ENCODE assay signal across 15 cellular contexts in genomic region chr5:149605354-149605997, GRCh38. TPM values are rescaled to one million over a fixed set of nuclear protein-coding genes. Genes with fewer than 3 reads are reported as not detected.
DNase-seq lines count a peak whose midpoint lies in the region; FAIRE-seq and TF ChIP-seq lines count a peak whose summit lies in the region.
"Had no signal": no experiment of that assay in that cellular context is flagged by ENCODE, and none has a peak within 500 bp of the region (broad histone marks: within the 10 kb centered on the region; RNA-seq: fewer than 3 reads in every experiment).

No MANE protein-coding gene starts in this region.

- H3K27ac ChIP-seq in breast epithelium (peak overlapping the region in 1 of 2 donors; percentile 14), SU-DHL-6 (ENCODE audit: low read depth, low read length) (peak overlapping the region; percentile 58), transverse colon (peak overlapping the region; percentile 60 to 75 (median 64)), kidney (ENCODE audit: low read depth in 2 of 2, low read length in 2 of 2) (no peak overlapping the region)
- H3K27ac ChIP-seq: cardiac muscle cell, KMS-11 had no signal

- no peak overlapping the region for H3K4me3 ChIP-seq in breast epithelium
- H3K4me3 ChIP-seq in SU-DHL-6 (ENCODE audit: insufficient read depth, low read length, poor library complexity, severe bottlenecking) = no peak overlapping the region
- no peak overlapping the region for H3K4me3 ChIP-seq in transverse colon
- no peak overlapping the region for H3K4me3 ChIP-seq in kidney (ENCODE audit: low read length in 2 of 2)
- H3K4me3 ChIP-seq: cardiac muscle cell, left lung had no signal

- H3K36me3 Mint-ChIP-seq in MCF 10A (ENCODE audit: insufficient read depth, unreplicated experiment) = peaks cover 26% of the 10 kb centered on the region
- no peaks in the 10 kb centered on the region for H3K36me3 Mint-ChIP-seq in immature natural killer cell
- H3K36me3 Mint-ChIP-seq: activated naive CD4-positive, alpha-beta T cell treated with anti-CD3 and anti-CD28 coated beads, Interleukin-2, amount 50 U/mL, for 72 hours had no signal

- 0 out of 2 replicates have a peak, but pooled peaks cover 5% of the 10 kb centered on the region for H3F3A ChIP-seq in SU-DHL-6 (ENCODE audit: insufficient read depth)

- no peaks in the 10 kb centered on the region for H4K20me1 ChIP-seq in SU-DHL-6 (ENCODE audit: low read depth, low read length)

- H3K79me2 ChIP-seq in SU-DHL-6 (ENCODE audit: insufficient read depth, low read length) = no peaks in the 10 kb centered on the region

- H3K27ac Mint-ChIP-seq in MCF 10A (ENCODE audit: low read depth, unreplicated experiment) (peak overlapping the region; percentile 91), immature natural killer cell (peak overlapping the region in 3 of 6 donors; percentile 6 to 75 (median 15))
- H3K27ac Mint-ChIP-seq: activated naive CD4-positive, alpha-beta T cell treated with anti-CD3 and anti-CD28 coated beads, Interleukin-2, amount 50 U/mL, for 72 hours had no signal

- TF ChIP-seq CTCF in MCF 10A (IDR thresholded peaks at IDR 0.05; ENCODE audit: unreplicated experiment) = no peak
- no peak for TF ChIP-seq CTCF in breast epithelium (IDR thresholded peaks at IDR 0.05)
- no peak for TF ChIP-seq CTCF in SU-DHL-6 (IDR thresholded peaks at IDR 0.05; ENCODE audit: insufficient read depth, low read length, poor library complexity, severe bottlenecking)
- TF ChIP-seq CTCF in transverse colon (IDR thresholded peaks at IDR 0.05) = no peak
- no peak for TF ChIP-seq CTCF in kidney (IDR thresholded peaks at IDR 0.05; ENCODE audit: borderline replicate concordance, extremely low read depth, insufficient read depth)

- H3K27me3 Mint-ChIP-seq in MCF 10A (ENCODE audit: insufficient read depth, unreplicated experiment) = no peaks in the 10 kb centered on the region
- H3K27me3 Mint-ChIP-seq in immature natural killer cell (ENCODE audit: low read depth in 3 of 3) = peaks cover 0 to 5% (median 2%) of the 10 kb centered on the region in 3 donors

- H2AFZ ChIP-seq in SU-DHL-6 (ENCODE audit: low read depth, low read length, severe bottlenecking) = no peak overlapping the region

- no peak for FAIRE-seq in kidney (lab: Jason Lieb, UNC)

- H3K9me3 ChIP-seq in breast epithelium = no peaks in the 10 kb centered on the region
- no peaks in the 10 kb centered on the region for H3K9me3 ChIP-seq in SU-DHL-6 (ENCODE audit: insufficient read depth, low read length)
- no peaks in the 10 kb centered on the region for H3K9me3 ChIP-seq in transverse colon
- H3K9me3 ChIP-seq in kidney (ENCODE audit: control insufficient read depth in 1 of 2, low read length in 2 of 2) = no peaks in the 10 kb centered on the region
- H3K9me3 ChIP-seq: left lung had no signal

- CTCF ChIA-PET in MCF 10A (lab: Yijun Ruan, JAX) = interaction anchor here (0.5 to 4.6 kb wide), 16 partner anchors 10 to 1129 kb away, joined by 3 to 56 read pairs (median 4); partner anchors contain the start of gene ARHGEF37

- H3K9ac ChIP-seq in SU-DHL-6 (ENCODE audit: low read length) (no peak overlapping the region), kidney (ENCODE audit: low read length in 2 of 2) (no peak overlapping the region)
- H3K9ac ChIP-seq: KMS-11 had no signal

- in situ Hi-C loops in transverse colon (cut with MboI; ENCODE audit: low pct_ligation_motif_present in 1 of 4, low pct_unique_long_range_greater_than_20kb in 1 of 4, low sequenced_read_pairs in 3 of 4) = no loop called here

- peaks cover 48% of the 10 kb centered on the region for H3K4me1 Mint-ChIP-seq in MCF 10A (ENCODE audit: insufficient read depth, unreplicated experiment)
- peaks cover 19 to 24% of the 10 kb centered on the region in 2 donors for H3K4me1 Mint-ChIP-seq in immature natural killer cell
- H3K4me1 Mint-ChIP-seq: neural crest cell had no signal

- no peak overlapping the region for H3K4me2 ChIP-seq in SU-DHL-6 (ENCODE audit: low read depth, low read length, poor library complexity, severe bottlenecking)
- H3K4me2 ChIP-seq: KMS-11 had no signal

- intact Hi-C loops in MCF 10A (cut with micrococcal nuclease) = no loop called here
- intact Hi-C loops in breast epithelium (cut with DNase I; ENCODE audit: low total_unique reads) = no loop called here
- intact Hi-C loops in transverse colon (cut with DNase I; ENCODE audit: low total_unique reads) = no loop called here
- intact Hi-C loops in kidney (cut with DNase I) = no loop called here

- BruUV-seq in MCF 10A (replicated peaks; lab: Mats Ljungman, UMichigan) = TSS peak; percentile 84

- WGBS in transverse colon (ENCODE audit: low coverage in 1 of 2), 2 donors = 70 to 77% methylated on average over 3 to 5 of the region's 5 CpGs

- DNase-seq in MCF 10A (ENCODE audit: unreplicated experiment) (no peak), breast epithelium (ENCODE audit: low spot score in 2 of 2) (no peak), immature natural killer cell (no peak), transverse colon (no peak), SIG-M5 (lab: John Stamatoyannopoulos, UW) (no peak), globus pallidus (ENCODE audit: low spot score) (no peak), kidney (no peak)
- DNase-seq: NCI-H510A treated with DMSO at 0.1 percent for 48 hours, RPMI8226 had no signal

- H3K36me3 ChIP-seq in breast epithelium = peaks cover 15% of the 10 kb centered on the region
- H3K36me3 ChIP-seq in SU-DHL-6 (ENCODE audit: low read length) = no peaks in the 10 kb centered on the region
- H3K36me3 ChIP-seq in transverse colon = peaks cover 0 to 8% (median 2%) of the 10 kb centered on the region in 4 donors
- H3K36me3 ChIP-seq in kidney (ENCODE audit: control insufficient read depth in 1 of 2, insufficient read depth in 2 of 2, low read length in 2 of 2) = peaks cover 13 to 27% of the 10 kb centered on the region in 2 donors
- H3K36me3 ChIP-seq: cardiac muscle cell, left lung had no signal

- no peaks in the 10 kb centered on the region for H3K9me2 ChIP-seq in SU-DHL-6 (replicated peaks; ENCODE audit: insufficient read depth, low read length)

- no peaks in the 10 kb centered on the region for H3K27me3 ChIP-seq in breast epithelium
- no peaks in the 10 kb centered on the region for H3K27me3 ChIP-seq in SU-DHL-6 (ENCODE audit: low read length)
- H3K27me3 ChIP-seq in transverse colon = no peaks in the 10 kb centered on the region
- H3K27me3 ChIP-seq: cardiac muscle cell, left lung had no signal

- H3K4me1 ChIP-seq in breast epithelium (no peaks in the 10 kb centered on the region), transverse colon (peaks cover 8 to 57% (median 31%) of the 10 kb centered on the region in 4 donors), kidney (ENCODE audit: control insufficient read depth in 1 of 2, insufficient read depth in 1 of 2, low read depth in 1 of 2, low read length in 2 of 2) (peaks cover 0 to 2% of the 10 kb centered on the region in 2 donors)

- TF ChIP-seq EP300 in transverse colon (IDR thresholded peaks at IDR 0.05; ENCODE audit: low read depth) = no peak

- H3K4me3 Mint-ChIP-seq in MCF 10A (ENCODE audit: unreplicated experiment) (no peak overlapping the region), immature natural killer cell (peak overlapping the region in 3 of 5 donors; percentile 70 to 79 (median 76))
- H3K4me3 Mint-ChIP-seq: neural crest cell had no signal

- no peak for TF ChIP-seq POLR2A in breast epithelium (IDR thresholded peaks at IDR 0.05)
- TF ChIP-seq POLR2A in transverse colon (IDR thresholded peaks at IDR 0.05) = no peak

- POLR2A ChIA-PET in MCF 10A (lab: Yijun Ruan, JAX) = interaction anchor here (0.7 to 8.1 kb wide), 21 partner anchors 8 to 236 kb away, joined by 3 to 121 read pairs (median 6); partner anchors contain the start of gene ARHGEF37

- H3K9me3 Mint-ChIP-seq in MCF 10A (ENCODE audit: unreplicated experiment) (no peaks in the 10 kb centered on the region), immature natural killer cell (no peaks in the 10 kb centered on the region)
- H3K9me3 Mint-ChIP-seq: activated naive CD4-positive, alpha-beta T cell treated with anti-CD3 and anti-CD28 coated beads, Interleukin-2, amount 50 U/mL, for 72 hours; neural crest cell had no signal

RNA-seq across cellular contexts. Expression of gene ARHGEF37, which starts 24.2 kb away (rescaled TPM):
- total RNA-seq in MCF 10A (2022) (3.9 and 5.1 TPM in 2 replicates), breast epithelium (10 to 100 TPM in 2 of 3 donors, 1 to 10 TPM in 1; 5.3 to 54.4 (median 29.2) TPM), transverse colon (10 to 100 TPM; 14.2 to 27.5 (median 21.7) TPM), kidney (21.8 TPM)
- polyA plus RNA-seq in immature natural killer cell (under 1 TPM in 1 of 3 donors, not detected in 2; 0.47 TPM), kidney (ENCODE audit: insufficient read depth, low read depth, low replicate concordance) (6.9 TPM)

RNA-seq across cellular contexts. Expression of gene CSNK1A1, which starts 54.2 kb away (rescaled TPM):
- total RNA-seq in MCF 10A (2022) = 666 and 744 TPM in 2 replicates
- 100 to 1,000 TPM; 151 to 350 (median 287) TPM for total RNA-seq in breast epithelium
- 100 to 1,000 TPM; 106 to 146 (median 134) TPM for polyA plus RNA-seq in immature natural killer cell
- 100 to 1,000 TPM; 159 to 260 (median 184) TPM for total RNA-seq in transverse colon
- total RNA-seq in kidney = 221 TPM
- polyA plus RNA-seq in kidney (ENCODE audit: insufficient read depth, low read depth, low replicate concordance) = 63.9 TPM

Comparison
In these comparisons a context has a peak if more than half of its experiments do, and no peak if none do; other contexts are left out.
1. H3K27ac ChIP-seq: peak in SU-DHL-6 (single experiment) and transverse colon (4 of 4); none in kidney (0 of 2).